8 cellular contexts compared by ENCODE assay signal in the genomic region with DNA sequence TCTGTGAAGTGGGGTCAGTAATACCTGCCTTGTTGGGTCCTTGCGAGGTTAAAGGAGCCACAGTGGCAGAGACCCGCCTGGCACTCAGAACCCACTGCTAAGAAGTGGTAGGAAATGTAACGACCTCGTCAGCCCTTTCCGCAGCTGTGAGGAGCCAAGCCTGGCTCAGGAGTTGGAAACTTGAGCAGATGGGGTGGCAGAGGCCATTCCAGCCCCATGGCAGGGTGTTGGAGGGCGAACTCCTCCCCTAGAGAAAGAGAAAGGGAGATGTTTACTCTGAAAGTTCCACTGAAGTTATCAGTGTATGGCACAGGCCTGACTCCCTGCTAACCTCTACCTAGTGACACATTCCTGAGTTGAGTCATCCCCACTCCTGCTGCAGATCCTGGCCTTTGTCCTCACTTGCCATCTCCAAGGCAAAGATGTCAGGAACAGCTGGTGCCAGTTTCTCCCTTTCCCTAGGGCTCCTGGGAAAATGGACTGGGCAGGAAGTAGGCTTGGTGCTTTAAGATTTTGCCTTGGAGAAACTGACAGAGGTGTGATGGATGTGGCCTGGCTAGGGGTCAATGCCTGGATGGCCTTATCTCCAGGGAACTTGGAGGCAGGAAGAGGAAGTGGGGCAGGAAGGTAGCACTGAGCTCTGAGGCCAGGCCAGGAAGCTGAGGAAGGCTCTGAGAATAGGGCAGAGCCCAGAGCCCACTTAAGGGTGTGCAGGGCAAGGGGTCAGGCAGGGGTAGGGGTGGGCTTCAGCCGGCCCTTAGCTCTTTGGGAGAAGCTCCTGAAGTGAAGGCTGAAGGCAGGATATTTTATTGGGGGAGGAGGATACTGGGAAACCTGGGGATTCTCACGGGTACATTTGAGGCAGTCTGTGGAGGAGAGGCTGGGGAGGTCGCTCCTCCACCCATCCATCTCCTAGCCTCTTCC. TPM values are rescaled to one million over a fixed set of nuclear protein-coding genes. Genes with fewer than 3 reads are reported as not detected.
DNase-seq lines count a peak whose midpoint lies in the region; ATAC-seq and TF ChIP-seq lines count a peak whose summit lies in the region.

No MANE protein-coding gene starts in this region.

- no peaks in the 10 kb centered on the region for H3K36me3 ChIP-seq in ectodermal cell (ENCODE audit: control insufficient read depth, insufficient read depth, low read length)
- no peaks in the 10 kb centered on the region for H3K36me3 ChIP-seq in vagina

- TF ChIP-seq POLR2A in vagina (IDR thresholded peaks at IDR 0.05), result no peak

- H3K27me3 ChIP-seq in ectodermal cell (ENCODE audit: control insufficient read depth, insufficient read depth, low read length, poor library complexity, severe bottlenecking) (peaks cover 35% of the 10 kb centered on the region), mononuclear cell (ENCODE audit: insufficient read depth, low read length) (no peaks in the 10 kb centered on the region), vagina (no peaks in the 10 kb centered on the region)

- intact Hi-C loops in vagina (cut with DNase I), result no loop called here

- ATAC-seq in GM18498 (IDR thresholded peaks at IDR 0.05; ENCODE audit: unreplicated experiment), result peak; percentile 44
- peak; percentile 51 for ATAC-seq in HG02678 (IDR thresholded peaks at IDR 0.05; ENCODE audit: unreplicated experiment)

- H3K9me3 ChIP-seq in ectodermal cell (ENCODE audit: control insufficient read depth, low read length) (no peaks in the 10 kb centered on the region), mononuclear cell (ENCODE audit: low read depth, low read length) (no peaks in the 10 kb centered on the region), vagina (no peaks in the 10 kb centered on the region)

- H3K4me3 ChIP-seq in ectodermal cell (ENCODE audit: insufficient read depth, low read depth, low read length) (peak overlapping the region; percentile 10), mononuclear cell (ENCODE audit: low read length) (peak overlapping the region; percentile 51), vagina (peak overlapping the region; percentile 54 to 78)

- H3K27ac ChIP-seq in ectodermal cell (ENCODE audit: insufficient read depth, low read depth, low read length, poor library complexity, severe bottlenecking) (no peak overlapping the region), vagina (peak overlapping the region; percentile 95)

- TF ChIP-seq CTCF in vagina (IDR thresholded peaks at IDR 0.05), result no peak

- DNase-seq in SW480 (ENCODE audit: low spot score) (peak; percentile 94), vagina (ENCODE audit: extremely low spot score in 2 of 2) (no peak), NCI-H2029 treated with DMSO at 0.1 percent for 48 hours (lab: John Stamatoyannopoulos, UW) (no peak)
- no peak for DNase-seq in NK-92 treated with Interleukin-12 subunit alpha and Interleukin-12 subunit beta, amount 100 ng/mL, for 24 hours (lab: John Stamatoyannopoulos, UW)

- 77 to 78% methylated on average over 9 of the region's 9 CpGs for WGBS in ectodermal cell, 2 experiments

- H3K4me1 ChIP-seq in ectodermal cell (ENCODE audit: control insufficient read depth, insufficient read depth, low read length) (peaks cover 1% of the 10 kb centered on the region), mononuclear cell (ENCODE audit: insufficient read depth, low read length) (peaks cover 93% of the 10 kb centered on the region), vagina (peaks cover 62% of the 10 kb centered on the region)

RNA-seq across cellular contexts. Expression of gene VAMP5, which starts 0.9 kb away (rescaled TPM):
- 3.3 TPM for polyA plus RNA-seq in ectodermal cell (2013, experiment 1 of 4)
- 4.0 TPM for polyA plus RNA-seq in ectodermal cell (2013, experiment 2 of 4)
- 3.5 TPM for polyA plus RNA-seq in ectodermal cell (2013, experiment 3 of 4)
- 6.6 TPM for polyA plus RNA-seq in ectodermal cell (2013, experiment 4 of 4)
- total RNA-seq in mononuclear cell (8.9 TPM), vagina (42.5 TPM)

RNA-seq across cellular contexts. Expression of gene VAMP8, which starts 7.7 kb away (rescaled TPM):
- 6.2 TPM for polyA plus RNA-seq in ectodermal cell (2013, experiment 1 of 4)
- 6.6 TPM for polyA plus RNA-seq in ectodermal cell (2013, experiment 2 of 4)
- polyA plus RNA-seq in ectodermal cell (2013, experiment 3 of 4), result 4.6 TPM
- 4.9 TPM for polyA plus RNA-seq in ectodermal cell (2013, experiment 4 of 4)
- 27.6 TPM for total RNA-seq in mononuclear cell
- total RNA-seq in vagina, result 46.2 TPM

RNA-seq across cellular contexts. Expression of gene RNF181, which starts 10.4 kb away (rescaled TPM):
- 89.3 TPM for polyA plus RNA-seq in ectodermal cell (2013, experiment 1 of 4)
- polyA plus RNA-seq in ectodermal cell (2013, experiment 2 of 4), result 95.3 TPM
- polyA plus RNA-seq in ectodermal cell (2013, experiment 3 of 4), result 89.7 TPM
- 108 TPM for polyA plus RNA-seq in ectodermal cell (2013, experiment 4 of 4)
- total RNA-seq in mononuclear cell (55.9 TPM), vagina (107 TPM)

RNA-seq across cellular contexts. Expression of gene TMEM150A, which starts 17.4 kb away (rescaled TPM):
- 18.5 TPM for polyA plus RNA-seq in ectodermal cell (2013, experiment 1 of 4)
- polyA plus RNA-seq in ectodermal cell (2013, experiment 2 of 4), result 21.2 TPM
- 19.8 TPM for polyA plus RNA-seq in ectodermal cell (2013, experiment 3 of 4)
- polyA plus RNA-seq in ectodermal cell (2013, experiment 4 of 4), result 20.5 TPM
- total RNA-seq in mononuclear cell, result 3.1 TPM
- 22.6 TPM for total RNA-seq in vagina

RNA-seq across cellular contexts. Expression of gene GGCX, which starts 23.8 kb away (rescaled TPM):
- 33.7 TPM for polyA plus RNA-seq in ectodermal cell (2013, experiment 1 of 4)
- polyA plus RNA-seq in ectodermal cell (2013, experiment 2 of 4), result 42.5 TPM
- polyA plus RNA-seq in ectodermal cell (2013, experiment 3 of 4), result 32.9 TPM
- polyA plus RNA-seq in ectodermal cell (2013, experiment 4 of 4), result 37.2 TPM
- total RNA-seq in mononuclear cell (11.0 TPM), vagina (18.2 TPM)

Comparison
In these comparisons a context has a peak if more than half of its experiments do, and no peak if none do; other contexts are left out.
1. H3K4me3 ChIP-seq: peak in every context shown above with its lines; median percentile 66 in vagina; 51 in mononuclear cell; 10 in ectodermal cell.